ENCODE assay signal across 1 cellular context in the genomic region with DNA sequence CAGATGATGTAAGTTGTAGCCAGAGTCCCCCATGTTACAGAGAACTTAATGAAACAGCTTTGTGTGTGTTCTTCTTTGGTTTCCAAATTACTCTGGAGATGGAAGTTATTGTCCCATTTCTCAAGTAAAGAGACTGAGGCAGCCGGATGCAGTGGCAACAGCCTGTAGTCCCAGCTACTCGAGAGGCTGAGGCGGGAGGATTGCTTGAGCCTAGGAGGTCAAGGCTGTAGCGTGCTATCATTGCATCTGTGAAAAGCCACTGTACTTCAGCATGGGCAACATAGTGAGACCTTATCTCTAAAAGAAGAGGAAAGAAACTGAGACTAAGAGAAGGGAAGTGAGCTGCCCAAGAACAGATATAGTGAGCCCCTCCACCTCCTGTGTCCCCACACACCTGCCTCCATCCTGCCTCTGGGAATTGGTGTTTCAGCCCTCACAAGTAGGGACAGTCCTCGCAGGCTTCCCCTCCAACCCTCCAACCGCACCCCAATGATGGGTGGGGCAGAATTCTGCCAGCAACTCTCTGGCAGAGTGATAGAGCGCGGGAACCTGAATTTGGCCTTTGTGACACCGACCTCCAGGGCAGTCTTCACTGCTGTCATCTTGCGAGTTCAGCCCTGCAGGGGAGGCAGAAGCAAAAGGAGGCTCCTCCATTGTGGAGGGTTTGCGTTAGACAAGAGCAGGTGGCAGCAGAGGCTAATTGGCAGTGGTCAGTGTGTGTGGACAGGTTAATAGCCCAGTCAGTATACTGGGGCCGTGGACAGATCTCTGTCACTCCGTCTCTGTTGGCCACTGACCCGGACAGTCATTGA.
TF ChIP-seq lines count a peak whose summit lies in the region.

No MANE protein-coding gene starts in this region.

TF ChIP-seq in HepG2, 621 proteins besides CTCF, POLR2A, EP300 and RAD21 (continued from another document and continues in another):
- TF ChIP-seq RERE (CRISPR knock-in tag; IDR thresholded peaks at IDR 0.05; ENCODE audit: low read depth): no peak
- no peak for TF ChIP-seq NFE2L2 (IDR thresholded peaks at IDR 0.05; ENCODE audit: low read length)
- no peak for TF ChIP-seq JUN (CRISPR knock-in tag; IDR thresholded peaks at IDR 0.05)
- TF ChIP-seq SUZ12 (IDR thresholded peaks at IDR 0.05; ENCODE audit: low read depth, low read length): no peak
- 0 out of 2 replicates have a peak, but pooled peaks have one; percentile 13 for TF ChIP-seq ZNF691 (CRISPR knock-in tag; IDR thresholded peaks at IDR 0.05; ENCODE audit: borderline replicate concordance, low read depth)
- TF ChIP-seq ZNF12 (CRISPR knock-in tag; IDR thresholded peaks at IDR 0.05): no peak
- TF ChIP-seq POLR2AphosphoS5 (IDR thresholded peaks at IDR 0.05; ENCODE audit: low read depth, low read length): no peak
- TF ChIP-seq SOX6 (IDR thresholded peaks at IDR 0.05): no peak
- no peak for TF ChIP-seq SOX6 (CRISPR knock-in tag; IDR thresholded peaks at IDR 0.05)
- no peak for TF ChIP-seq ZFP62 (CRISPR knock-in tag; IDR thresholded peaks at IDR 0.05)
- TF ChIP-seq ARNTL (CRISPR knock-in tag; IDR thresholded peaks at IDR 0.05): no peak
- no peak for TF ChIP-seq ZNF652 (CRISPR knock-in tag; IDR thresholded peaks at IDR 0.05; ENCODE audit: borderline replicate concordance, low read depth)
- 0 out of 2 replicates have a peak, but pooled peaks have one; percentile 8 for TF ChIP-seq GFI1 (CRISPR knock-in tag; IDR thresholded peaks at IDR 0.05; ENCODE audit: borderline replicate concordance)
- TF ChIP-seq ZBTB7B (CRISPR knock-in tag; IDR thresholded peaks at IDR 0.05): no peak
- TF ChIP-seq STAT5B (CRISPR knock-in tag; IDR thresholded peaks at IDR 0.05): no peak
- TF ChIP-seq NCOR1 (IDR thresholded peaks at IDR 0.05; ENCODE audit: borderline replicate concordance, low read length): 0 out of 2 replicates have a peak, but pooled peaks have one; percentile 23
- TF ChIP-seq PAXIP1 (CRISPR knock-in tag; conservative IDR thresholded peaks at IDR 0.05): no peak
- TF ChIP-seq HNRNPL (IDR thresholded peaks at IDR 0.05; ENCODE audit: low read depth, low read length): no peak
- no peak for TF ChIP-seq FOXO4 (CRISPR knock-in tag; conservative IDR thresholded peaks at IDR 0.05)
- TF ChIP-seq ZNF331 (CRISPR knock-in tag; IDR thresholded peaks at IDR 0.05): no peak
- TF ChIP-seq ERF (CRISPR knock-in tag; IDR thresholded peaks at IDR 0.05): no peak
- no peak for TF ChIP-seq FLYWCH1 (CRISPR knock-in tag; IDR thresholded peaks at IDR 0.05)
- peak in 1 of 2 experiments; percentile 7; a peak in 2 of 4 replicates for TF ChIP-seq KLF16 (CRISPR knock-in tag; IDR thresholded peaks at IDR 0.05)
- TF ChIP-seq ZSCAN30 (CRISPR knock-in tag; IDR thresholded peaks at IDR 0.05): 0 out of 2 replicates have a peak, but pooled peaks have one; percentile 17
- TF ChIP-seq ARID2 (CRISPR knock-in tag; IDR thresholded peaks at IDR 0.05; ENCODE audit: borderline replicate concordance): 0 out of 2 replicates have a peak, but pooled peaks have one; percentile 23
- no peak for TF ChIP-seq ZNF292 (CRISPR knock-in tag; IDR thresholded peaks at IDR 0.05; ENCODE audit: borderline replicate concordance, low read depth)
- TF ChIP-seq CENPX (CRISPR knock-in tag; IDR thresholded peaks at IDR 0.05): no peak
- TF ChIP-seq CREM (IDR thresholded peaks at IDR 0.05): peak; percentile 9; the same call in 1 of the 2 replicates
- TF ChIP-seq CREM (CRISPR knock-in tag; IDR thresholded peaks at IDR 0.05): no peak
- TF ChIP-seq, protein P1, sequence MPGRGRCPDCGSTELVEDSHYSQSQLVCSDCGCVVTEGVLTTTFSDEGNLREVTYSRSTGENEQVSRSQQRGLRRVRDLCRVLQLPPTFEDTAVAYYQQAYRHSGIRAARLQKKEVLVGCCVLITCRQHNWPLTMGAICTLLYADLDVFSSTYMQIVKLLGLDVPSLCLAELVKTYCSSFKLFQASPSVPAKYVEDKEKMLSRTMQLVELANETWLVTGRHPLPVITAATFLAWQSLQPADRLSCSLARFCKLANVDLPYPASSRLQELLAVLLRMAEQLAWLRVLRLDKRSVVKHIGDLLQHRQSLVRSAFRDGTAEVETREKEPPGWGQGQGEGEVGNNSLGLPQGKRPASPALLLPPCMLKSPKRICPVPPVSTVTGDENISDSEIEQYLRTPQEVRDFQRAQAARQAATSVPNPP (CRISPR knock-in tag; IDR thresholded peaks at IDR 0.05): no peak
- no peak for TF ChIP-seq ATF5 (CRISPR knock-in tag; IDR thresholded peaks at IDR 0.05; ENCODE audit: low read depth)
- TF ChIP-seq ZNF263 (CRISPR knock-in tag; IDR thresholded peaks at IDR 0.05): no peak
- TF ChIP-seq IRF1 (CRISPR knock-in tag; IDR thresholded peaks at IDR 0.05; ENCODE audit: low read depth): no peak
- no peak for TF ChIP-seq ZNF777 (CRISPR knock-in tag; IDR thresholded peaks at IDR 0.05)
- TF ChIP-seq NFATC3 (CRISPR knock-in tag; IDR thresholded peaks at IDR 0.05): no peak
- no peak for TF ChIP-seq THAP9 (CRISPR knock-in tag; IDR thresholded peaks at IDR 0.05; ENCODE audit: borderline replicate concordance)
- no peak for TF ChIP-seq GLI4 (CRISPR knock-in tag; IDR thresholded peaks at IDR 0.05; ENCODE audit: borderline replicate concordance)
- TF ChIP-seq HOXA7 (CRISPR knock-in tag; IDR thresholded peaks at IDR 0.05): no peak
- no peak for TF ChIP-seq KAT7 (CRISPR knock-in tag; IDR thresholded peaks at IDR 0.05; ENCODE audit: borderline replicate concordance)
- peak; percentile 43; the same call in 1 of the 2 replicates for TF ChIP-seq IRX3 (CRISPR knock-in tag; IDR thresholded peaks at IDR 0.05; ENCODE audit: borderline replicate concordance, low read depth)
- TF ChIP-seq MTF2 (CRISPR knock-in tag; IDR thresholded peaks at IDR 0.05; ENCODE audit: borderline replicate concordance): no peak
- no peak for TF ChIP-seq SNAPC2 (CRISPR knock-in tag; IDR thresholded peaks at IDR 0.05)
- no peak for TF ChIP-seq ZNF337 (CRISPR knock-in tag; IDR thresholded peaks at IDR 0.05; ENCODE audit: borderline replicate concordance, low read depth)
- TF ChIP-seq SP2 (CRISPR knock-in tag; IDR thresholded peaks at IDR 0.05): no peak
- TF ChIP-seq ZSCAN25 (CRISPR knock-in tag; IDR thresholded peaks at IDR 0.05): no peak
- TF ChIP-seq TBX3 (IDR thresholded peaks at IDR 0.05; ENCODE audit: borderline replicate concordance): no peak
- no peak for TF ChIP-seq ZNF207 (IDR thresholded peaks at IDR 0.05; ENCODE audit: borderline replicate concordance)
- no peak for TF ChIP-seq SMYD3 (CRISPR knock-in tag; IDR thresholded peaks at IDR 0.05)
- TF ChIP-seq BRCA1 (CRISPR knock-in tag; IDR thresholded peaks at IDR 0.05): no peak
- no peak for TF ChIP-seq NKX3-1 (CRISPR knock-in tag; IDR thresholded peaks at IDR 0.05)
- TF ChIP-seq ZNF296 (CRISPR knock-in tag; conservative IDR thresholded peaks at IDR 0.05): no peak
- TF ChIP-seq ZKSCAN5 (CRISPR knock-in tag; IDR thresholded peaks at IDR 0.05): no peak
